8 cellular contexts compared by ENCODE assay signal in genomic region chr1:1157426-1157913, GRCh38. TPM values are rescaled to one million over a fixed set of nuclear protein-coding genes. Genes with fewer than 3 reads are reported as not detected.
A peak's percentile ranks its signal among the peaks of the same experiment; 100 is the strongest.
DNase-seq lines count a peak whose midpoint lies in the region; ATAC-seq and TF ChIP-seq lines count a peak whose summit lies in the region.

No MANE protein-coding gene starts in this region.

- H3K4me1 ChIP-seq in heart right ventricle (peaks cover 0 to 17% (median 13%) of the 10 kb centered on the region in 9 donors), uterus (peaks cover 0 to 7% of the 10 kb centered on the region in 2 donors)

- H3K4me3 ChIP-seq in heart right ventricle (peak overlapping the region; percentile 52 to 85 (median 74)), uterus (peak overlapping the region; percentile 44 to 59)

- intact Hi-C loops in heart right ventricle (cut with DNase I): loop anchor here in 4 of 10 donors (5.0 kb wide), 2 partner anchors 45 to 75 kb away; partner anchors contain the start of genes B3GALT6 (in 3 of the 4) and SDF4 (in 3 of the 4)
- intact Hi-C loops in posterior cingulate gyrus (cut with DNase I): loop anchor here (5.0 kb wide), 1 partner anchor 75 kb away; the partner anchor contains the start of genes B3GALT6 and SDF4
- intact Hi-C loops in uterus (cut with DNase I; ENCODE audit: low total_unique reads): no loop called here

- WGBS in heart right ventricle, 2 donors: 0 to 1% methylated on average over 29 of the region's 29 CpGs

- H3K27ac ChIP-seq in heart right ventricle: peak overlapping the region; percentile 89 to 99 (median 98)
- peak overlapping the region; percentile 82 to 85 for H3K27ac ChIP-seq in uterus

- H3K36me3 ChIP-seq in heart right ventricle (no peaks in the 10 kb centered on the region), uterus (no peaks in the 10 kb centered on the region)

- peaks cover 0 to 15% (median 12%) of the 10 kb centered on the region in 7 donors for H3K27me3 ChIP-seq in heart right ventricle
- H3K27me3 ChIP-seq in uterus: no peaks in the 10 kb centered on the region

- DNase-seq in SW480 (ENCODE audit: low spot score) (peak; percentile 97), amniotic epithelial cell (ENCODE audit: low read depth) (peak; percentile 91), heart right ventricle (peak; percentile 90 to 92), posterior cingulate gyrus (peak; percentile 59 to 96 (median 68)), uterus (peak; percentile 83 to 85), NCI-H748 treated with DMSO at 0.1 percent for 48 hours (lab: John Stamatoyannopoulos, UW) (no peak)

- ATAC-seq in HG03460 (IDR thresholded peaks at IDR 0.05; ENCODE audit: unreplicated experiment) (peak; percentile 73), heart right ventricle (peak; percentile 89 to 96 (median 92))

- H3K9me3 ChIP-seq in heart right ventricle (peaks cover 0 to 7% (median 0%) of the 10 kb centered on the region in 11 donors), uterus (no peaks in the 10 kb centered on the region)

- TF ChIP-seq POLR2A in GM10847 (IDR thresholded peaks at IDR 0.05; ENCODE audit: extremely low read depth, insufficient read length) (peak; percentile 49), uterus (IDR thresholded peaks at IDR 0.05) (peak; percentile 60 to 63)

- no peak for TF ChIP-seq CTCF in heart right ventricle (IDR thresholded peaks at IDR 0.05)
- TF ChIP-seq CTCF in uterus (IDR thresholded peaks at IDR 0.05): no peak

RNA-seq across cellular contexts. Expression of gene TTLL10, which starts 16.2 kb away (rescaled TPM):
- under 1 TPM in 7 of 10 donors, not detected in 3; 0.11 to 0.53 (median 0.26) TPM for total RNA-seq in heart right ventricle
- under 1 TPM; 0.09 to 0.29 TPM for polyA plus RNA-seq in heart right ventricle
- total RNA-seq in uterus: under 1 TPM in 2 of 4 donors, not detected in 2; 0.35 to 0.51 TPM

RNA-seq across cellular contexts. Expression of gene C1orf159, which starts 41.6 kb away (rescaled TPM):
- total RNA-seq in heart right ventricle (1 to 10 TPM; 2.9 to 6.0 (median 3.5) TPM), uterus (10 to 100 TPM in 3 of 4 donors, 1 to 10 TPM in 1; 4.9 to 20.0 (median 17.9) TPM)
- 10 to 100 TPM in 1 of 2 donors, 1 to 10 TPM in 1; 7.1 to 14.0 TPM for polyA plus RNA-seq in heart right ventricle

RNA-seq across cellular contexts. Expression of gene TNFRSF18, which starts 48.9 kb away (rescaled TPM):
- total RNA-seq in heart right ventricle (1 to 10 TPM in 1 of 10 donors, under 1 TPM in 2, not detected in 7; 0.28 to 1.7 (median 0.49) TPM), uterus (1 to 10 TPM in 1 of 4 donors, under 1 TPM in 1, not detected in 2; 0.37 to 2.6 TPM)
- under 1 TPM in 1 of 2 donors, not detected in 1; 0.26 TPM for polyA plus RNA-seq in heart right ventricle

RNA-seq across cellular contexts. Expression of gene TNFRSF4, which starts 56.5 kb away (rescaled TPM):
- total RNA-seq in heart right ventricle: 10 to 100 TPM in 1 of 10 donors, 1 to 10 TPM in 7, under 1 TPM in 2; 0.52 to 24.8 (median 5.0) TPM
- 1 to 10 TPM; 3.8 to 9.8 TPM for polyA plus RNA-seq in heart right ventricle
- total RNA-seq in uterus: 1 to 10 TPM in 2 of 4 donors, not detected in 2; 1.3 to 1.5 TPM
